ENCODE assay signal across 25 cellular contexts in the genomic region with DNA sequence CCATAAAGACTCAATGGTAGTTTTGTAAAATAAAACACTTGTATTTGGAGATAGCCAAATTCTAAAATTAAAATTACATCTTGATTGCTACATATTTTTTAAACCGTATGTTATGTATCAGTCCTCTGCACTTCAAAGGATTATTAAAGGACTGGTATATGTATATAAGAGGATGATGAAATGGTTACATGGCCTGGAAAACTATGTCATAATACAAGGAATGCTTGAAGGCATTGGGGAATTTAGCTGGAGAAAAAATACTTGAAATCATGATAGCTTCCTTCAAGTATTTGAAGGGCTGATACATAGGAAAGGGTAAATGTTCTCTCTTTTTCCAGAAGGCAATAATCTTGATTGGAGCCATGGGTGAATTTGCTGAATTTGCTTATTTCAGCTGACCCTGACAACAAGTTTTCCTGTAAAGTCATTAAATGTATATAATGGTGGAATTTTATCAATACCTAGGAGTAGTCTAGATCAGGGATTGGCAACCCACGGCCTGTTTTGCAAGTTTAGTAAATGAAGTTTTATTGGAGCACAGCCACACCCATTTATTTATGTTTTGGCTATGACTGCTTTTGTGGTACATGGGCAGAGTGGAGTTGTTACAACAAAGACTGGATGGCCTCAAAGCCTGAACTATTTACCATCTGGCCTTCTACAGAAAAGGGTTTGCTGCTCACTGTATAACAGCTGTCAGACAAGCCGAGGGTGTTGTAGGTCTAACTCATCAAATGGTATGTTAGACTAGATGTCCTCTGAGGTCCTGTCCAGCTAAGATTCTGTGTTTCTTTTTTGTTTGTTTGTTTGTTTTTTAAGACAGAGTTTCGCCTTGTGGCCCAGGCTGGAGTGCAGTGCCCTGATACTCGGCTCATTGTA. TPM values are rescaled to one million over a fixed set of nuclear protein-coding genes. Genes with fewer than 3 reads are reported as not detected.
DNase-seq lines count a peak whose midpoint lies in the region; ATAC-seq, FAIRE-seq and TF ChIP-seq lines count a peak whose summit lies in the region.
"Had no signal": no experiment of that assay in that cellular context is flagged by ENCODE, and none has a peak within 500 bp of the region (broad histone marks: within the 10 kb centered on the region; RNA-seq: fewer than 3 reads in every experiment).

No MANE protein-coding gene starts in this region.

- DNase-seq in A549 (ENCODE audit: low read depth in 1 of 2, low spot score in 1 of 2), result no peak
- peak; percentile 30 for DNase-seq in DMS 273 treated with DMSO at 0.1 percent for 48 hours (lab: John Stamatoyannopoulos, UW)
- DNase-seq in K562 (ENCODE audit: extremely low read depth in 1 of 4, low spot score in 3 of 4), result no peak
- DNase-seq in fibroblast of the conjunctiva (ENCODE audit: low read depth), result peak; percentile 33
- DNase-seq in omental fat pad (ENCODE audit: low spot score), result no peak
- no peak for DNase-seq in posterior vena cava (ENCODE audit: low spot score)
- no peak for DNase-seq in central memory CD4-positive, alpha-beta T cell
- DNase-seq in inferior parietal cortex (ENCODE audit: extremely low spot score), result no peak
- DNase-seq: activated CD4-positive, alpha-beta T cell treated with anti-CD3 and anti-CD28 coated beads for 1 hour; activated T-cell treated with anti-CD3 and anti-CD28 coated beads, Interleukin-2, amount 50 U/mL, for 48 hours; body of pancreas; COR-L47; dermis blood vessel endothelial cell; Karpas-422; NCI-H1092; NCI-H2081; NCI-H510A treated with DMSO at 0.1 percent for 48 hours; nephron progenitor cell; posterior cingulate gyrus; small intestine; stimulated activated CD4-positive, alpha-beta T cell treated with anti-CD3 and anti-CD28 coated beads, Interleukin-4, amount 100 ng/mL, for 1 hour; transverse colon had no signal

- BruUV-seq in K562 (replicated peaks; lab: Mats Ljungman, UMichigan), result no TSS peak

- H3K27me3 ChIP-seq in K562 (ENCODE audit: control insufficient read depth in 2 of 2, insufficient read depth in 2 of 2, low read length in 2 of 2), result no peaks in the 10 kb centered on the region
- H3K27me3 ChIP-seq: body of pancreas, transverse colon had no signal

- FAIRE-seq in A549 (lab: Jason Lieb, UNC) (no peak), K562 (lab: Jason Lieb, UNC) (peak; percentile 6)
- FAIRE-seq: endothelial cell of umbilical vein, small intestine had no signal

- H3K4me1 ChIP-seq in A549 (no peaks in the 10 kb centered on the region), K562 (replicated peaks in 1 of 2; ENCODE audit: control insufficient read depth in 2 of 2, insufficient read depth in 2 of 2, low read length in 2 of 2) (no peaks in the 10 kb centered on the region)
- H3K4me1 ChIP-seq: body of pancreas, transverse colon had no signal

- TF ChIP-seq CTCF in A549 (IDR thresholded peaks at IDR 0.05) (no peak), K562 (IDR thresholded peaks at IDR 0.05 in 2 of 3, conservative IDR thresholded peaks at IDR 0.05 in 1 of 3; ENCODE audit: insufficient read depth in 2 of 3, low read depth in 1 of 3, low read length in 3 of 3) (no peak), omental fat pad (IDR thresholded peaks at IDR 0.05) (no peak)

- H3K9me1 ChIP-seq in K562 (ENCODE audit: control insufficient read depth, insufficient read depth, low read length), result no peaks in the 10 kb centered on the region

- 76% methylated on average over 5 of the region's 5 CpGs for WGBS in A549 (ENCODE audit: missing lambda C conversion rate)
- WGBS in K562 (ENCODE audit: insufficient coverage, low coverage, missing lambda C conversion rate), result 37% methylated on average over 5 of the region's 5 CpGs

- H3K4me3 ChIP-seq in A549 (no peak overlapping the region), K562 (no peak overlapping the region)
- H3K4me3 ChIP-seq: body of pancreas, transverse colon had no signal

- H3K36me3 ChIP-seq in K562 (ENCODE audit: control insufficient read depth, insufficient read depth, low read length), result no peaks in the 10 kb centered on the region
- H3K36me3 ChIP-seq: transverse colon had no signal

- ATAC-seq in A549 (no peak), K562 (peak; percentile 26; the same call in 2 of the 3 replicates), omental fat pad (ENCODE audit: low FRiP score) (no peak)
- ATAC-seq: activated naive CD4-positive, alpha-beta T cell treated with anti-CD3 and anti-CD28 coated beads, Interleukin-2, amount 50 U/mL, for 72 hours; body of pancreas; HCT116 had no signal

- no peaks in the 10 kb centered on the region for H4K20me1 ChIP-seq in K562 (replicated peaks; ENCODE audit: control insufficient read depth, insufficient read depth, low read length)

- H3K9ac ChIP-seq in K562 (ENCODE audit: insufficient read depth in 1 of 2, low read depth in 2 of 2, low read length in 2 of 2), result no peak overlapping the region

- H2AFZ ChIP-seq in K562 (ENCODE audit: low read depth, low read length), result peak overlapping the region; percentile 38

- no peak overlapping the region for H3K27ac ChIP-seq in A549
- no peak overlapping the region for H3K27ac ChIP-seq in K562 (ENCODE audit: extremely low read depth, low read depth, low read length)
- H3K27ac ChIP-seq: body of pancreas, transverse colon had no signal

- TF ChIP-seq EP300 in A549 (IDR thresholded peaks at IDR 0.05) (no peak), K562 (IDR thresholded peaks at IDR 0.05; ENCODE audit: low read length) (no peak)

- TF ChIP-seq POLR2A in A549 (IDR thresholded peaks at IDR 0.05; ENCODE audit: low read length) (no peak), K562 (conservative IDR thresholded peaks at IDR 0.05) (no peak)

- intact Hi-C loops in K562 (cut with micrococcal nuclease), result no loop called here
- intact Hi-C loops in posterior vena cava (cut with DNase I), result loop anchor here in 1 of 2 donors (5.0 to 10.0 kb wide), 2 partner anchors 1177 to 1245 kb away; no protein-coding TSS in a partner anchor

- no peaks in the 10 kb centered on the region for H3K79me2 ChIP-seq in K562 (ENCODE audit: control insufficient read depth, insufficient read depth, low read length)

- H3K9me3 ChIP-seq in A549, result peaks cover 6% of the 10 kb centered on the region; the same call in 2 of the 3 replicates
- H3K9me3 ChIP-seq in K562 (replicated peaks; ENCODE audit: control insufficient read depth, insufficient read depth, low read depth, low read length), result no peaks in the 10 kb centered on the region
- H3K9me3 ChIP-seq: body of pancreas, transverse colon had no signal

- POLR2A ChIA-PET in A549 (lab: Yijun Ruan, JAX), result no interaction called here
- POLR2A ChIA-PET in K562 (lab: Yijun Ruan, JAX), result interaction anchor here (0.6 kb wide), 1 partner anchor 23 kb away, joined by 4 read pairs; no protein-coding TSS in a partner anchor

- H3K4me2 ChIP-seq in A549, result no peak overlapping the region
- no peak overlapping the region for H3K4me2 ChIP-seq in K562 (ENCODE audit: insufficient read depth, low read length)

- in situ Hi-C loops in K562 (cut with MboI), result no loop called here

- CTCF ChIA-PET in A549 (lab: Yijun Ruan, JAX) (interaction anchor here (0.6 to 1.1 kb wide), 3 partner anchors 12 to 760 kb away, joined by 3 to 4 read pairs (median 3); no protein-coding TSS in a partner anchor), K562 (lab: Yijun Ruan, JAX; ENCODE audit: low intra/inter-chr PET ratio) (no interaction called here)

- TF ChIP-seq RAD21 in A549 (conservative IDR thresholded peaks at IDR 0.05 in 1 of 2, IDR thresholded peaks at IDR 0.05 in 1 of 2), result no peak
- no peak for TF ChIP-seq RAD21 in K562 (CRISPR knock-in tag; conservative IDR thresholded peaks at IDR 0.05 in 1 of 2, IDR thresholded peaks at IDR 0.05 in 1 of 2)

TF ChIP-seq in A549, 52 proteins besides CTCF, POLR2A, EP300 and RAD21:
- no peak for TF ChIP-seq EHMT2 (IDR thresholded peaks at IDR 0.05; ENCODE audit: low read depth)
- peak; percentile 89 for TF ChIP-seq MAFK (IDR thresholded peaks at IDR 0.05; ENCODE audit: partially characterized antibody)

TF ChIP-seq in K562, 482 proteins besides CTCF, POLR2A, EP300 and RAD21 (continues in another document):
- TF ChIP-seq PURB (CRISPR knock-in tag; IDR thresholded peaks at IDR 0.05; ENCODE audit: low read depth), result no peak
- TF ChIP-seq ETS2 (tag; IDR thresholded peaks at IDR 0.05; ENCODE audit: borderline replicate concordance, poor library complexity, severe bottlenecking), result no peak
- no peak for TF ChIP-seq CEBPG (CRISPR knock-in tag; IDR thresholded peaks at IDR 0.05)
- TF ChIP-seq CEBPG (tag; conservative IDR thresholded peaks at IDR 0.05 in 1 of 2, IDR thresholded peaks at IDR 0.05 in 1 of 2), result peak in 1 of 2 experiments; percentile 79; a peak in 2 of 4 replicates
- TF ChIP-seq ZNF316 (IDR thresholded peaks at IDR 0.05), result peak; percentile 82
- no peak for TF ChIP-seq PTRF (tag; IDR thresholded peaks at IDR 0.05)
- TF ChIP-seq ELF1 (tag; IDR thresholded peaks at IDR 0.05), result no peak
- peak; percentile 77 for TF ChIP-seq C11orf30 (IDR thresholded peaks at IDR 0.05; ENCODE audit: low read depth)
- TF ChIP-seq TRIM24 (IDR thresholded peaks at IDR 0.05), result peak in 1 of 2 experiments; percentile 12; a peak in 1 of 4 replicates

RNA-seq across cellular contexts. Expression of gene ACYP2, which starts 34.4 kb away (rescaled TPM):
- 8.5 and 10.0 TPM in 2 replicates for polyA plus RNA-seq in A549 (2011; rRNA removed)
- 4.6 and 6.1 TPM in 2 replicates for polyA plus RNA-seq in A549 (2012; cell fraction: cytosol; rRNA removed)
- polyA plus RNA-seq in A549 (2012; cell fraction: nucleus; rRNA removed), result 1.9 and 2.4 TPM in 2 replicates
- polyA plus RNA-seq in A549 (2017; fragmentation: RNase III; extraction: RNeasy Plus Mini Kit Qiagen cat#74134 plus additional on column Dnase treatment), result 10.0 to 11.4 TPM (median 11.3 TPM) in 3 replicates
- 4.0 and 5.1 TPM in 2 replicates for polyA minus RNA-seq in A549 (2011; rRNA and poly(A)+ RNA removed)
- 3.8 and 6.9 TPM in 2 replicates for total RNA-seq in K562 (2011; cell fraction: chromatin; rRNA removed; ENCODE audit: low replicate concordance)
- total RNA-seq in K562 (2011; cell fraction: nucleolus; rRNA removed), result 3.0 and 3.3 TPM in 2 replicates
- 5.1 and 11.3 TPM in 2 replicates for total RNA-seq in K562 (2011; cell fraction: nucleoplasm; rRNA removed)
- 2.2 and 3.0 TPM in 2 replicates for total RNA-seq in K562 (2014; rRNA removed)
- total RNA-seq in K562 (2014; rRNA removed; fragmentation: Illumina TruSeq; extraction: Trizol), result 1.3 and 1.8 TPM in 2 replicates
- total RNA-seq in K562 (2015; rRNA removed; fragmentation: Illumina TruSeq; extraction: Trizol), result 1.9 and 2.2 TPM in 2 replicates
- total RNA-seq in K562 (2021), result 3.4 and 4.1 TPM in 2 replicates
- 2.2 and 3.1 TPM in 2 replicates for polyA plus RNA-seq in K562 (2011; rRNA removed)
- polyA plus RNA-seq in K562 (2011; cell fraction: cytosol; rRNA removed), result 2.8 and 3.8 TPM in 2 replicates
- polyA plus RNA-seq in K562 (2011; cell fraction: nucleus; rRNA removed), result 1.4 and 2.0 TPM in 2 replicates
- 5.2 and 6.5 TPM in 2 replicates for polyA plus RNA-seq in K562 (2012)
- polyA plus RNA-seq in K562 (2014; fragmentation: Illumina TruSeq; extraction: Trizol), result 1.0 and 1.2 TPM in 2 replicates
- polyA plus RNA-seq in K562 (2014; fragmentation: Nextera tagmentation; extraction: Ambion mirVana), result 1 to 10 TPM; 1.9 to 2.2 TPM
- 2.0 and 3.4 TPM in 2 replicates for polyA plus RNA-seq in K562 (2014; rRNA removed)
- polyA minus RNA-seq in K562 (2011; rRNA and poly(A)+ RNA removed), result 1.1 and 2.8 TPM in 2 replicates
- polyA minus RNA-seq in K562 (2011; cell fraction: cytosol; rRNA and poly(A)+ RNA removed), result 1.0 and 1.4 TPM in 2 replicates
- 2.7 and 4.7 TPM in 2 replicates for polyA minus RNA-seq in K562 (2011; cell fraction: nucleus; rRNA and poly(A)+ RNA removed)
- total RNA-seq in omental fat pad, result 10 to 100 TPM; 15.1 to 20.0 (median 18.2) TPM
- 10 to 100 TPM; 16.8 to 17.0 TPM for total RNA-seq in posterior vena cava

Comparison
In these comparisons a context has a peak if more than half of its experiments do, and no peak if none do; other contexts are left out.
1. DNase-seq: peak in DMS 273 treated with DMSO at 0.1 percent for 48 hours (single experiment) and fibroblast of the conjunctiva (single experiment); none in A549 (0 of 2), K562 (0 of 4), omental fat pad (single experiment), posterior vena cava (single experiment), central memory CD4-positive, alpha-beta T cell (single experiment) and inferior parietal cortex (single experiment).
2. Of the 35 proteins assayed by ChIP-seq in both K562 and A549: peak only in K562: none; only in A549: none; in both: MAFK; in neither: 34.